1 cellular context compared by ENCODE assay signal in genomic region chr17:50478391-50479361, GRCh38.
TF ChIP-seq lines count a peak whose summit lies in the region.

RSAD1 (plus strand) TSS chr17:50478860; CDS start chr17:50478885, 25 bp downstream.

TF ChIP-seq in K562, 482 proteins besides CTCF, POLR2A, EP300 and RAD21 (continued from another document and continues in another):
- TF ChIP-seq HMGXB4 (CRISPR knock-in tag; IDR thresholded peaks at IDR 0.05) (peak; percentile 95), PKNOX1 (IDR thresholded peaks at IDR 0.05) (no peak), KDM4B (IDR thresholded peaks at IDR 0.05; ENCODE audit: borderline replicate concordance in 2 of 2, low read depth in 1 of 2) (peak in 1 of 2 experiments; percentile 26; a peak in 1 of 4 replicates), EZH2 (IDR thresholded peaks at IDR 0.05; ENCODE audit: borderline replicate concordance, low read depth, low read length) (no peak), MAFK (IDR thresholded peaks at IDR 0.05; ENCODE audit: low read length) (no peak), RBM17 (IDR thresholded peaks at IDR 0.05; ENCODE audit: borderline replicate concordance, low read depth, low read length) (no peak), PYGO2 (tag; IDR thresholded peaks at IDR 0.05) (no peak), SIRT6 (IDR thresholded peaks at IDR 0.05; ENCODE audit: low read depth, low read length) (no peak), BACH1 (tag; IDR thresholded peaks at IDR 0.05) (no peak), BHLHE40 (IDR thresholded peaks at IDR 0.05; ENCODE audit: low read length) (peak; percentile 99), STAT6 (CRISPR knock-in tag; IDR thresholded peaks at IDR 0.05) (0 out of 2 replicates have a peak, but pooled peaks have one; percentile 91), ZNF592 (IDR thresholded peaks at IDR 0.05) (peak; percentile 86), ZNF133 (CRISPR knock-in tag; IDR thresholded peaks at IDR 0.05) (no peak), SRSF1 (IDR thresholded peaks at IDR 0.05; ENCODE audit: low read depth, low read length) (no peak), REST (CRISPR knock-in tag; IDR thresholded peaks at IDR 0.05; ENCODE audit: low read depth) (no peak; the same call in none of the 2 replicates), JUN (IDR thresholded peaks at IDR 0.05; ENCODE audit: borderline replicate concordance, low read depth, low read length) (0 out of 2 replicates have a peak, but pooled peaks have one; percentile 32), JUN (CRISPR knock-in tag; IDR thresholded peaks at IDR 0.05; ENCODE audit: borderline replicate concordance) (no peak), SREBF1 (IDR thresholded peaks at IDR 0.05; ENCODE audit: borderline replicate concordance, low read depth, low read length) (no peak; the same call in 1 of the 2 replicates), NFIX (CRISPR knock-in tag; IDR thresholded peaks at IDR 0.05; ENCODE audit: low read depth) (no peak), ZHX1 (conservative IDR thresholded peaks at IDR 0.05; ENCODE audit: low read length) (no peak), ZNF280A (IDR thresholded peaks at IDR 0.05; ENCODE audit: low read depth, partially characterized antibody) (no peak), KDM5B (IDR thresholded peaks at IDR 0.05; ENCODE audit: insufficient replicate concordance, low read depth, low read length) (peak; percentile 72), ATF7 (IDR thresholded peaks at IDR 0.05) (peak; percentile 89), TAF9B (IDR thresholded peaks at IDR 0.05; ENCODE audit: partially characterized antibody) (no peak), ZBED1 (IDR thresholded peaks at IDR 0.05) (0 out of 2 replicates have a peak, but pooled peaks have one; percentile 35), ZFPM2 (CRISPR knock-in tag; IDR thresholded peaks at IDR 0.05) (no peak), IRF1 (CRISPR knock-in tag; IDR thresholded peaks at IDR 0.05; ENCODE audit: borderline replicate concordance) (no peak), ELK1 (CRISPR knock-in tag; IDR thresholded peaks at IDR 0.05) (no peak), MXD1 (CRISPR knock-in tag; IDR thresholded peaks at IDR 0.05; ENCODE audit: borderline replicate concordance, poor library complexity, severe bottlenecking) (no peak), ZNF41 (CRISPR knock-in tag; conservative IDR thresholded peaks at IDR 0.05) (no peak), ELK3 (CRISPR knock-in tag; IDR thresholded peaks at IDR 0.05) (no peak)
